25 cellular contexts compared by ENCODE assay signal in the genomic region with DNA sequence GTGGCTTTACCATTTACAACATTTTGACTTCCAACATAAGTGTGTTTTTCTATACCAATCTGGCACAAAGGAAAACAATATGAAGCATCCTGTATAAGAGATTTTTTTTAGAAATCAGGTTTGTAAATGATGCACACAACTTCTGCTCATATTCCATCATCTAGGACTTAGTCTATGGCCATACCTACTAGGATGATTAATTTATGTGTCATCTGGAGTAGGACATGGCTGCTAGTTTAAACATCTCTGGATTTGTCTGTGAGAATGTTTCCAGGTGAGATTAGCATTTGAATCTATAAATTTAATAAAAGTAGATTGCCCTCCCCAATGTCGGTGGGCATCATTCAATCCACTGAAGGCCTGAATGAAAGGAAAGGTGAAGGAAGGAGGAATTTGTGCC.
"Had no signal": no experiment of that assay in that cellular context is flagged by ENCODE, and none has a peak within 500 bp of the region (broad histone marks: within the 10 kb centered on the region; RNA-seq: fewer than 3 reads in every experiment).

No MANE protein-coding gene starts in this region.

- FAIRE-seq: endometrium, frontal cortex had no signal

- ATAC-seq: effector memory CD8-positive, alpha-beta T cell; esophagus mucosa; gastroesophageal sphincter; heart left ventricle; left cardiac atrium; left lung; left ventricle myocardium superior; lower lobe of right lung; naive thymus-derived CD4-positive, alpha-beta T cell; natural killer cell had no signal

- H3K9me3 ChIP-seq: colonic mucosa, esophagus squamous epithelium, gastroesophageal sphincter, lower lobe of right lung had no signal

- H2AFZ ChIP-seq: hepatocyte had no signal

- H3K4me3 ChIP-seq: colonic mucosa, esophagus squamous epithelium, gastroesophageal sphincter, heart left ventricle, hepatocyte, left lung, lower lobe of right lung had no signal

- H3K4me1 ChIP-seq: colonic mucosa, esophagus squamous epithelium, gastroesophageal sphincter, heart left ventricle, left lung, lower lobe of right lung had no signal

- H3K36me3 ChIP-seq: colonic mucosa, esophagus squamous epithelium, gastroesophageal sphincter, heart left ventricle, left lung, lower lobe of right lung had no signal

- H3K27me3 ChIP-seq: colonic mucosa, esophagus squamous epithelium, gastroesophageal sphincter, heart left ventricle, hepatocyte, left lung had no signal

- H3K27ac ChIP-seq: colonic mucosa, esophagus squamous epithelium, gastroesophageal sphincter, heart left ventricle, hepatocyte, left lung, lower lobe of right lung had no signal

- H3K4me2 ChIP-seq: hepatocyte had no signal

- H3K79me2 ChIP-seq: hepatocyte had no signal

- DNase-seq: colonic mucosa; cortex of kidney; effector CD8-positive, alpha-beta T cell; effector memory CD8-positive, alpha-beta T cell; endodermal cell; erythroblast; esophagus squamous epithelium; foreskin fibroblast; heart left ventricle; hypothalamus; immature natural killer cell; islet precursor cell; left cardiac atrium; left lung; left ventricle myocardium superior; lower lobe of right lung; mesendoderm; midbrain; naive thymus-derived CD4-positive, alpha-beta T cell; natural killer cell had no signal
